Comparison of ENCODE assay signal across 3 cellular contexts in genomic region chr2:58879834-58880233, GRCh38.
TF ChIP-seq lines count a peak whose summit lies in the region.

No MANE protein-coding gene starts in this region.

TF ChIP-seq in HepG2, 621 proteins besides CTCF, POLR2A, EP300 and RAD21:
- peak; percentile 60 to 69; a peak in 3 of 4 replicates for TF ChIP-seq MAFK (conservative IDR thresholded peaks at IDR 0.05 in 1 of 2, IDR thresholded peaks at IDR 0.05 in 1 of 2; ENCODE audit: low read length in 2 of 2)
- peak; percentile 34; the same call in 1 of the 2 replicates for TF ChIP-seq MAFF (IDR thresholded peaks at IDR 0.05; ENCODE audit: low read depth, low read length)
- TF ChIP-seq KLF6 (CRISPR knock-in tag; IDR thresholded peaks at IDR 0.05): no peak

TF ChIP-seq in A549, 52 proteins besides CTCF, POLR2A, EP300 and RAD21 (continued from another document):
- no peak for TF ChIP-seq RCOR1 (IDR thresholded peaks at IDR 0.05; ENCODE audit: low read depth, low read length)
TF ChIP-seq in A549: peak in this region for 1.

TF ChIP-seq in IMR-90, 13 proteins besides CTCF, POLR2A, EP300 and RAD21 (continued from another document):
- TF ChIP-seq MAZ (IDR thresholded peaks at IDR 0.05; ENCODE audit: borderline replicate concordance, low read depth, low read length): no peak
- TF ChIP-seq MAFK (IDR thresholded peaks at IDR 0.05; ENCODE audit: low read depth, low read length): peak; percentile 10; the same call in 1 of the 2 replicates
